ENCODE assay signal across 17 cellular contexts in genomic region chr10:79289801-79290200, GRCh38. TPM values are rescaled to one million over a fixed set of nuclear protein-coding genes. Genes with fewer than 3 reads are reported as not detected.
DNase-seq lines count a peak whose midpoint lies in the region; ATAC-seq and TF ChIP-seq lines count a peak whose summit lies in the region.
"Had no signal": no experiment of that assay in that cellular context is flagged by ENCODE, and none has a peak within 500 bp of the region (broad histone marks: within the 10 kb centered on the region; RNA-seq: fewer than 3 reads in every experiment).

No MANE protein-coding gene starts in this region.

- H3K9me3 Mint-ChIP-seq in brain: no peaks in the 10 kb centered on the region
- H3K9me3 Mint-ChIP-seq: T-helper 1 cell treated with Interleukin-12 subunit alpha and Interleukin-12 subunit beta and Interleukin-4 antibody, amounts not matched to agents 30 μg/mL and 1 μg/mL, for 36 hours; WTC11 had no signal

- H3K9ac ChIP-seq in GM23248: no peak overlapping the region

- H3K36me3 ChIP-seq in cardiac muscle cell (peaks cover 15% of the 10 kb centered on the region), mucosa of descending colon (ENCODE audit: low read depth) (peaks cover 2% of the 10 kb centered on the region), urinary bladder (ENCODE audit: insufficient read depth) (no peaks in the 10 kb centered on the region), GM23248 (ENCODE audit: low read depth) (peaks cover 15% of the 10 kb centered on the region; the same call in 1 of the 2 replicates), brain microvascular endothelial cell (replicated peaks) (peaks cover 34% of the 10 kb centered on the region)

- DNase-seq in cardiac muscle cell (ENCODE audit: low read depth in 1 of 2, low spot score in 1 of 2) (no peak), cardiac septum (ENCODE audit: low spot score) (no peak), mucosa of descending colon (peak; percentile 52 to 64 (median 60)), GM23248 (no peak), brain microvascular endothelial cell (no peak)
- DNase-seq: activated gamma-delta T cell treated with Interleukin-2 at 50 U/mL for 16 hours, amygdala, DND-41, foreskin melanocyte, KG1, NCI-H1048, NCI-H526 treated with DMSO at 0.1 percent for 48 hours had no signal

- no peak overlapping the region for H3K4me3 ChIP-seq in cardiac muscle cell
- H3K4me3 ChIP-seq in mucosa of descending colon: no peak overlapping the region
- no peak overlapping the region for H3K4me3 ChIP-seq in urinary bladder (ENCODE audit: low read depth, low read length)
- no peak overlapping the region for H3K4me3 ChIP-seq in GM23248
- no peak overlapping the region for H3K4me3 ChIP-seq in brain microvascular endothelial cell (ENCODE audit: low read depth, low read length)

- H2AFZ ChIP-seq in GM23248: no peak overlapping the region

- in situ Hi-C loops in GM23248 (cut with MboI): no loop called here
- in situ Hi-C loops in brain microvascular endothelial cell (cut with HindIII; ENCODE audit: low pct_ligation_motif_present, low sequenced_read_pairs): no loop called here

- no peaks in the 10 kb centered on the region for H3K27me3 ChIP-seq in cardiac muscle cell
- no peaks in the 10 kb centered on the region for H3K27me3 ChIP-seq in GM23248 (replicated peaks; ENCODE audit: insufficient read depth)
- H3K27me3 ChIP-seq in brain microvascular endothelial cell (replicated peaks): no peaks in the 10 kb centered on the region

- intact Hi-C loops in cardiac septum (cut with DNase I): no loop called here
- intact Hi-C loops in mucosa of descending colon (cut with DNase I, micrococcal nuclease): no loop called here

- peaks cover 54% of the 10 kb centered on the region for H3K79me2 ChIP-seq in GM23248 (ENCODE audit: insufficient read depth)

- no peak overlapping the region for H3K4me2 ChIP-seq in GM23248 (ENCODE audit: unreplicated experiment)

- TF ChIP-seq CTCF in cardiac muscle cell (IDR thresholded peaks at IDR 0.05; ENCODE audit: low read depth, low read length): no peak
- no peak for TF ChIP-seq CTCF in brain (conservative IDR thresholded peaks at IDR 0.05)
- no peak for TF ChIP-seq CTCF in mucosa of descending colon (IDR thresholded peaks at IDR 0.05)
- TF ChIP-seq CTCF in brain microvascular endothelial cell (IDR thresholded peaks at IDR 0.05; ENCODE audit: low read depth, low read length, missing control alignments): no peak

- H3K27ac Mint-ChIP-seq in brain: peak overlapping the region in 3 of 5 experiments; percentile 27 to 67 (median 62)
- H3K27ac Mint-ChIP-seq: T-helper 1 cell treated with Interleukin-12 subunit alpha and Interleukin-12 subunit beta and Interleukin-4 antibody, amounts not matched to agents 30 μg/mL and 1 μg/mL, for 36 hours had no signal

- peak overlapping the region; percentile 14 for H3K27ac ChIP-seq in cardiac muscle cell
- peak overlapping the region; percentile 2 for H3K27ac ChIP-seq in urinary bladder (ENCODE audit: low read depth)
- H3K27ac ChIP-seq in GM23248: no peak overlapping the region
- H3K27ac ChIP-seq in brain microvascular endothelial cell: no peak overlapping the region

- WGBS in urinary bladder: 70% methylated on average over 6 of the region's 6 CpGs
- whole genome bisulfite sequencing in GM23248 (ENCODE audit: low coverage in 1 of 2, low lambda C conversion rate in 2 of 2, missing lambda C conversion rate in 2 of 2), 2 experiments: 81 to 84% methylated on average over 6 of the region's 6 CpGs

- no peaks in the 10 kb centered on the region for H3K9me2 ChIP-seq in GM23248 (ENCODE audit: insufficient read depth)

- peaks cover 18% of the 10 kb centered on the region for H3K4me1 Mint-ChIP-seq in brain

- peaks cover 13% of the 10 kb centered on the region for H3F3A ChIP-seq in GM23248 (ENCODE audit: insufficient read depth)

- no peaks in the 10 kb centered on the region for H4K20me1 ChIP-seq in GM23248 (ENCODE audit: insufficient read depth)

- no peaks in the 10 kb centered on the region for H3K9me3 ChIP-seq in cardiac muscle cell (ENCODE audit: low read depth)
- H3K9me3 ChIP-seq in mucosa of descending colon: no peaks in the 10 kb centered on the region
- H3K9me3 ChIP-seq in GM23248 (ENCODE audit: low read depth): no peaks in the 10 kb centered on the region

- H3K36me3 Mint-ChIP-seq in brain: peaks cover 50% of the 10 kb centered on the region

- H3K4me1 ChIP-seq in cardiac muscle cell (ENCODE audit: low read depth) (no peaks in the 10 kb centered on the region), mucosa of descending colon (ENCODE audit: low read depth) (peaks cover 39% of the 10 kb centered on the region), urinary bladder (ENCODE audit: insufficient read depth) (no peaks in the 10 kb centered on the region), GM23248 (ENCODE audit: insufficient read depth) (peaks cover 7% of the 10 kb centered on the region)

- H3K4me3 Mint-ChIP-seq in brain: no peak overlapping the region
- H3K4me3 Mint-ChIP-seq: T-helper 1 cell treated with Interleukin-12 subunit alpha and Interleukin-12 subunit beta and Interleukin-4 antibody, amounts not matched to agents 30 μg/mL and 1 μg/mL, for 36 hours; WTC11 had no signal

- peak; percentile 51 for ATAC-seq in mucosa of descending colon
- no peak for ATAC-seq in HG02884 (IDR thresholded peaks at IDR 0.05; ENCODE audit: unreplicated experiment)
- ATAC-seq: WTC11 had no signal

- H3K27me3 Mint-ChIP-seq in brain: no peaks in the 10 kb centered on the region

RNA-seq across cellular contexts. Expression of gene PPIF, which starts 57.5 kb away (rescaled TPM):
- 86.6 and 101 TPM in 2 replicates for total RNA-seq in cardiac muscle cell
- 125 and 143 TPM in 2 replicates for polyA plus RNA-seq in cardiac muscle cell
- 115 TPM for total RNA-seq in cardiac septum
- 142 TPM for polyA plus RNA-seq in brain (ENCODE audit: insufficient read depth, low read depth, low replicate concordance)
- total RNA-seq in mucosa of descending colon: 10 to 100 TPM; 54.6 to 88.5 (median 77.3) TPM
- 17.4 TPM for total RNA-seq in urinary bladder
- polyA plus RNA-seq in urinary bladder: 39.4 TPM
- total RNA-seq in GM23248 (2014; rRNA removed; shearing (Covaris generic)): 18.7 and 24.6 TPM in 2 replicates
- polyA plus RNA-seq in GM23248 (2016; fragmentation: Nextera tagmentation; extraction: Ambion mirVana): 45.5 and 50.8 TPM in 2 replicates

Comparison
In these comparisons a context has a peak if more than half of its experiments do, and no peak if none do; other contexts are left out.
1. DNase-seq: peak in mucosa of descending colon (3 of 3); none in cardiac muscle cell (0 of 2), cardiac septum (single experiment), GM23248 (single experiment) and brain microvascular endothelial cell (single experiment).
2. H3K27ac ChIP-seq: peak in cardiac muscle cell (single experiment) and urinary bladder (single experiment); none in GM23248 (single experiment) and brain microvascular endothelial cell (single experiment).